Comparison of ENCODE assay signal across 14 cellular contexts in genomic region chr6:158016571-158017383, GRCh38. TPM values are rescaled to one million over a fixed set of nuclear protein-coding genes. Genes with fewer than 3 reads are reported as not detected.
DNase-seq lines count a peak whose midpoint lies in the region; ATAC-seq and TF ChIP-seq lines count a peak whose summit lies in the region.
"Had no signal": no experiment of that assay in that cellular context is flagged by ENCODE, and none has a peak within 500 bp of the region (broad histone marks: within the 10 kb centered on the region; RNA-seq: fewer than 3 reads in every experiment).

No MANE protein-coding gene starts in this region.

- H3K4me2 ChIP-seq in osteoblast (ENCODE audit: insufficient read depth, low read length), result peak overlapping the region; percentile 47

- TF ChIP-seq CTCF in heart right ventricle (IDR thresholded peaks at IDR 0.05), result no peak
- no peak for TF ChIP-seq CTCF in osteoblast (IDR thresholded peaks at IDR 0.05; ENCODE audit: extremely low read depth, low read depth, low read length)

- H3K4me3 ChIP-seq in SJCRH30 (peak overlapping the region; percentile 52), heart right ventricle (peak overlapping the region in 5 of 10 donors; percentile 16 to 34 (median 24)), osteoblast (ENCODE audit: insufficient read depth, low read length) (peak overlapping the region; percentile 51)
- H3K4me3 ChIP-seq: pancreas had no signal

- H3K9me3 ChIP-seq in SJCRH30 (replicated peaks) (no peaks in the 10 kb centered on the region), heart right ventricle (peaks cover 0 to 6% (median 0%) of the 10 kb centered on the region in 11 donors), osteoblast (ENCODE audit: low read depth, low read length) (no peaks in the 10 kb centered on the region)
- H3K9me3 ChIP-seq: BE2C, pancreas had no signal

- peak; percentile 56 for DNase-seq in Ammon's horn (ENCODE audit: low spot score)
- DNase-seq in SJCRH30, result peak; percentile 66 to 68
- DNase-seq in heart right ventricle, result no peak
- DNase-seq in osteoblast (ENCODE audit: insufficient read length, low spot score, missing footprints), result peak; percentile 81
- DNase-seq in NCI-H1048 (lab: John Stamatoyannopoulos, UW), result no peak
- DNase-seq in effector CD8-positive, alpha-beta T cell (lab: John Stamatoyannopoulos, UW), result no peak
- DNase-seq: BE2C, HCEC 1CT, T1000 had no signal

- 76 to 77% methylated on average over 20 of the region's 20 CpGs for WGBS in heart right ventricle, 2 donors

- H3K27me3 ChIP-seq in SJCRH30, result no peaks in the 10 kb centered on the region
- H3K27me3 ChIP-seq in heart right ventricle, result no peaks in the 10 kb centered on the region
- no peaks in the 10 kb centered on the region for H3K27me3 ChIP-seq in osteoblast (ENCODE audit: insufficient read depth, low read length)
- H3K27me3 ChIP-seq: BE2C, pancreas had no signal

- H3K27ac ChIP-seq in SJCRH30, result peak overlapping the region; percentile 91
- peak overlapping the region in 6 of 10 donors; percentile 11 to 74 (median 48) for H3K27ac ChIP-seq in heart right ventricle
- peak overlapping the region; percentile 91 for H3K27ac ChIP-seq in osteoblast (ENCODE audit: low read depth, low read length)
- H3K27ac ChIP-seq: RWPE1 had no signal

- H3K36me3 ChIP-seq in SJCRH30 (peaks cover 12% of the 10 kb centered on the region), heart right ventricle (peaks cover 0 to 8% (median 0%) of the 10 kb centered on the region in 9 donors), osteoblast (ENCODE audit: insufficient read depth, low read length) (peaks cover 35% of the 10 kb centered on the region)
- H3K36me3 ChIP-seq: BE2C, pancreas had no signal

- peaks cover 96% of the 10 kb centered on the region for H3K79me2 ChIP-seq in osteoblast (ENCODE audit: insufficient read depth, low read length)

- no peak overlapping the region for H2AFZ ChIP-seq in osteoblast (ENCODE audit: low read length)

- H4K20me1 ChIP-seq in osteoblast (ENCODE audit: insufficient read depth, low read length), result no peaks in the 10 kb centered on the region

- ATAC-seq in heart right ventricle (peak in 4 of 8 donors; percentile 6 to 27 (median 16)), HG03280 (IDR thresholded peaks at IDR 0.05; ENCODE audit: unreplicated experiment) (no peak), GM18520 (IDR thresholded peaks at IDR 0.05; ENCODE audit: unreplicated experiment) (no peak)
- ATAC-seq: left lobe of liver, pancreas had no signal

- intact Hi-C loops in heart right ventricle (cut with DNase I), result no loop called here

- H3K4me1 ChIP-seq in SJCRH30 (peaks cover 52% of the 10 kb centered on the region), heart right ventricle (peaks cover 3 to 60% (median 39%) of the 10 kb centered on the region in 9 donors), osteoblast (ENCODE audit: insufficient read depth, low read length) (peaks cover 56% of the 10 kb centered on the region)

RNA-seq across cellular contexts. Expression of gene SYNJ2, which starts 35.1 kb away (rescaled TPM):
- total RNA-seq in SJCRH30 (2014; rRNA removed; shearing (Covaris generic)), result 32.5 and 33.4 TPM in 2 replicates
- total RNA-seq in heart right ventricle (10 to 100 TPM; 14.0 to 27.8 (median 19.6) TPM), osteoblast (91.6 and 94.8 TPM in 2 replicates)
- polyA plus RNA-seq in heart right ventricle, result 10 to 100 TPM; 14.5 to 17.6 TPM

Comparison
In these comparisons a context has a peak if more than half of its experiments do, and no peak if none do; other contexts are left out.
1. DNase-seq: peak in Ammon's horn (single experiment), SJCRH30 (2 of 2) and osteoblast (single experiment); none in heart right ventricle (0 of 2), NCI-H1048 (single experiment) and effector CD8-positive, alpha-beta T cell (single experiment).
2. Peak in every context shown above with its lines, with median percentiles within 50 percentile points of each other: H3K27ac ChIP-seq.